8 cellular contexts compared by ENCODE assay signal in the genomic region with DNA sequence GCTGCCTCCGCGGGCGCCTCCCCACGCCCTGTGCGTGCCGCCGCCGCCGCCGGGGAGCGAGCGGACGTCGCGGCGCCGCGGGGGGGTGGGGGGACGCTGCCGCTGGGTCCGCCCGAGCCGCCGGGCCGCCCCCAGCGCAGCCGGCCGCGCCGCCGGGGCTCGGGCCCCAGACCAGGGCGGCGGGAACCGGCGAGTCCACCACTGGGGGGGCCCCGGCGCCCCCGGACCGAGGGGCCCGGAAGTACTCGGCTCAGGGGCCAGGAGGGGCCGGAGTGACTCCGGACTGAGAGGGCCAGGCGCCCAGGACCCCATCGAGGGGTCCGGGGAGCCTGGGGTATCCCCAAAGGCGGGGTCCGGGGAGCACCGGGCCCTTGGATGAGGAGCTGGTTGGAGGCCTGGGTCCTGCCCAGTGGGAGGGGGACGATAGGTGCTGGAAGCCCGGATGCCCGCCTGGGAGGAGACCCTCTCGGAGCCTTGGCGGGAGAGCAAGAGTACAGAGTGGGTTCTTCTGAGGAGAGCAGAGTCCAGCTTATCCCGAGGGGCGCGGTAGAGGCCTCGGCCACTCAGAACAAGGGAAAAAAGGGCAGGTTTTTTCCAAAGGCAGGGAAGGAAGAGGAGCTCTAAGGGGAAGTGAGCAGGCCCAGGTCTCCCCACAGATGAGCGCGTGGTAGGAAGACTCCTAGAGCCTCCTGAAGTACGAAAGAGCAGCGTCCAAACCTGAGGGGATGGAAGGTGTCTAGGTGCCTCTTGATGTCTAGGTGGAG. TPM values are rescaled to one million over a fixed set of nuclear protein-coding genes. Genes with fewer than 3 reads are reported as not detected.
A peak's percentile ranks its signal among the peaks of the same experiment; 100 is the strongest.
DNase-seq lines count a peak whose midpoint lies in the region; ATAC-seq and TF ChIP-seq lines count a peak whose summit lies in the region.

No MANE protein-coding gene starts in this region.

- H3K4me3 ChIP-seq in Caco-2 (ENCODE audit: low read depth, low read length) (peak overlapping the region; percentile 46), vagina (peak overlapping the region; percentile 68 to 91)

- H3K4me1 ChIP-seq in Caco-2 (peaks cover 9% of the 10 kb centered on the region), vagina (peaks cover 23% of the 10 kb centered on the region)

- H3K4me3 Mint-ChIP-seq in Caco-2 (ENCODE audit: unreplicated experiment) (peak overlapping the region; percentile 91), glutamatergic neuron (ENCODE audit: unreplicated experiment) (peak overlapping the region; percentile 97)

- H3K27me3 Mint-ChIP-seq in Caco-2 (ENCODE audit: insufficient read depth, unreplicated experiment) (no peaks in the 10 kb centered on the region), glutamatergic neuron (ENCODE audit: unreplicated experiment) (peaks cover 10% of the 10 kb centered on the region)

- peaks cover 8% of the 10 kb centered on the region for H3K4me1 Mint-ChIP-seq in Caco-2 (ENCODE audit: low read depth, unreplicated experiment)
- H3K4me1 Mint-ChIP-seq in glutamatergic neuron (ENCODE audit: low read depth, unreplicated experiment) = peaks cover 13% of the 10 kb centered on the region

- peak; percentile 10; the same call in 1 of the 2 replicates for TF ChIP-seq POLR2A in Raji (IDR thresholded peaks at IDR 0.05; ENCODE audit: insufficient read depth, low read depth, low read length)
- TF ChIP-seq POLR2A in vagina (IDR thresholded peaks at IDR 0.05) = peak in 1 of 2 donors; percentile 18

- peak; percentile 61 for ATAC-seq in GM19455 (IDR thresholded peaks at IDR 0.05; ENCODE audit: unreplicated experiment)
- ATAC-seq in HG03571 (IDR thresholded peaks at IDR 0.05; ENCODE audit: unreplicated experiment) = peak; percentile 47

- H3K27me3 ChIP-seq in Caco-2 (replicated peaks; ENCODE audit: control insufficient read depth, insufficient read depth, low read length) = no peaks in the 10 kb centered on the region
- H3K27me3 ChIP-seq in vagina = no peaks in the 10 kb centered on the region

- TF ChIP-seq CTCF in Caco-2 (IDR thresholded peaks at IDR 0.05; ENCODE audit: insufficient read depth in 1 of 2, low read depth in 1 of 2, low read length in 1 of 2, severe bottlenecking in 1 of 2, unreplicated experiment in 1 of 2) = no peak
- no peak for TF ChIP-seq CTCF in glutamatergic neuron (IDR thresholded peaks at IDR 0.05; ENCODE audit: partially characterized antibody, unreplicated experiment)
- no peak for TF ChIP-seq CTCF in vagina (IDR thresholded peaks at IDR 0.05)

- H3K9me3 Mint-ChIP-seq in Caco-2 (ENCODE audit: unreplicated experiment) = no peaks in the 10 kb centered on the region
- peaks cover 11% of the 10 kb centered on the region for H3K9me3 Mint-ChIP-seq in glutamatergic neuron (ENCODE audit: unreplicated experiment)

- CTCF ChIA-PET in Caco-2 (lab: Charles Lee) = interaction anchor here (2.6 kb wide), 1 partner anchor 67 kb away, joined by 29 read pairs; a partner anchor contains a TSS

- POLR2A ChIA-PET in Caco-2 (lab: Charles Lee) = interaction anchor here (1.2 to 2.6 kb wide), 3 partner anchors 21 to 67 kb away, joined by 16 to 32 read pairs (median 26); a partner anchor contains a TSS

- H3K27ac Mint-ChIP-seq in Caco-2 (ENCODE audit: unreplicated experiment) = peak overlapping the region; percentile 93
- peak overlapping the region; percentile 88 for H3K27ac Mint-ChIP-seq in glutamatergic neuron (ENCODE audit: unreplicated experiment)

- peaks cover 8% of the 10 kb centered on the region for H3K36me3 Mint-ChIP-seq in Caco-2 (ENCODE audit: insufficient read depth, unreplicated experiment)
- no peaks in the 10 kb centered on the region for H3K36me3 Mint-ChIP-seq in glutamatergic neuron (ENCODE audit: unreplicated experiment)

- H3K36me3 ChIP-seq in Caco-2 (ENCODE audit: control insufficient read depth, insufficient read depth, low read length) = no peaks in the 10 kb centered on the region
- H3K36me3 ChIP-seq in vagina = no peaks in the 10 kb centered on the region

- peak overlapping the region; percentile 98 for H3K27ac ChIP-seq in vagina

- DNase-seq in Caco-2 (peak; percentile 42 to 49), glutamatergic neuron (peak; percentile 67), posterior cingulate gyrus (peak; percentile 31 to 91 (median 41)), vagina (ENCODE audit: extremely low spot score in 2 of 2) (no peak)
- DNase-seq in activated naive CD4-positive, alpha-beta T cell treated with anti-CD3 and anti-CD28 coated beads, Interleukin-2, amount 50 U/mL, for 16 hours = peak; percentile 79

- intact Hi-C loops in Caco-2 (cut with micrococcal nuclease; ENCODE audit: unreplicated experiment) = loop anchor here (1.0 kb wide), 2 partner anchors 21 to 67 kb away; a partner anchor contains a TSS
- intact Hi-C loops in posterior cingulate gyrus (cut with DNase I) = loop anchor here (1.0 kb wide), 2 partner anchors 21 to 67 kb away; a partner anchor contains a TSS
- intact Hi-C loops in vagina (cut with DNase I) = no loop called here

- H3K9me3 ChIP-seq in Caco-2 (no peaks in the 10 kb centered on the region), vagina (no peaks in the 10 kb centered on the region)

- BruUV-seq in Caco-2 (replicated peaks; lab: Mats Ljungman, UMichigan) = no TSS peak

RNA-seq across cellular contexts. Expression of a gene that starts 0.6 kb away (rescaled TPM):
- total RNA-seq in Caco-2 (2022) (4.3 and 5.2 TPM in 2 replicates), glutamatergic neuron (ENCODE audit: unreplicated experiment) (21.2 TPM), vagina (11.0 TPM)

RNA-seq across cellular contexts. Expression of a gene that starts 20.7 kb away (rescaled TPM):
- total RNA-seq in Caco-2 (2022) = not detected in 2 replicates
- total RNA-seq in glutamatergic neuron (ENCODE audit: unreplicated experiment) = not detected
- total RNA-seq in vagina = not detected

RNA-seq across cellular contexts. Expression of a gene that starts 26.3 kb away (rescaled TPM):
- 9.7 and 11.3 TPM in 2 replicates for total RNA-seq in Caco-2 (2022)
- total RNA-seq in glutamatergic neuron (ENCODE audit: unreplicated experiment) = 15.2 TPM
- 14.2 TPM for total RNA-seq in vagina

Comparison
In these comparisons a context has a peak if more than half of its experiments do, and no peak if none do; other contexts are left out.
1. DNase-seq: peak in Caco-2 (2 of 2), activated naive CD4-positive, alpha-beta T cell treated with anti-CD3 and anti-CD28 coated beads, Interleukin-2, amount 50 U/mL, for 16 hours (single experiment), glutamatergic neuron (single experiment) and posterior cingulate gyrus (10 of 10); none in vagina (0 of 2).